Comparison of ENCODE assay signal across 8 cellular contexts in the genomic region with DNA sequence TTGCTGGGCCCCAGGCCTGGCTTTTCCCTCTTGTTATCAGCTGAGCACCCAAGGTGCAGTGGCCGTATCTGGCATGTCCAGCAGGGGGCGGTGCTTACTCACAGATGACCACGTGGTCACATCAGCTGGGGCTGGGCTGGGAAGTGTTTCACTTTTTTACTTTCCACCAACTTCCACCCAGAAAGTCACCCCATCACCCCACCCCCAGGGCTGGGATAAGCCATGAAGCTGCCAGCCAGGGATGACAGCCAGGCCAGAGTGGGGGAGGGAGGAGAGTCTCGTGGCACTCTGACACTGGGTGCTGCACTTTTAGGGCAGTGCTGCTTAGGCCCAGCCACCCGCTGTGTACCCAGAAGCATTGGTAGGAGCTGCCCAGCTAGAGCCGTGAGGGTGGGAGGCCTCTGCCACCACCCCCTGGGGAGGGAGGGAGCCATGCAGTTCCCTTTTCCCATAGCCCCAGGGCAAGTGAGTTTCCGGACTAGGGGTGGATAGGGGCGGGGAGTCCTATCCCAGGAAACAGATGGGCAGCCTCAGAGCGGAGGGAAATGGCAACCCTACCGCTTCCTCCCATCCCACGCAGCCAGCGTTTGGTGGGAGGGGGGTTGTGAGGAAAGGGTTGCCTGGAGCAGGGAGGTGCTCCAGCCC. TPM values are rescaled to one million over a fixed set of nuclear protein-coding genes. Genes with fewer than 3 reads are reported as not detected.
DNase-seq lines count a peak whose midpoint lies in the region; ATAC-seq, FAIRE-seq and TF ChIP-seq lines count a peak whose summit lies in the region.

No MANE protein-coding gene starts in this region.

- H3K27me3 ChIP-seq in bronchial epithelial cell (ENCODE audit: control insufficient read depth, insufficient read depth, low read length) = no peaks in the 10 kb centered on the region

- H3K4me3 ChIP-seq in bronchial epithelial cell (ENCODE audit: low read depth, low read length) = no peak overlapping the region

- DNase-seq in DMS 273 treated with DMSO at 0.1 percent for 48 hours (lab: John Stamatoyannopoulos, UW) (peak; percentile 45), NCI-H226 (peak; percentile 97), bronchial epithelial cell (ENCODE audit: low read depth) (peak; percentile 61), islet precursor cell (peak; percentile 92)
- peak; percentile 88 for DNase-seq in stimulated activated CD4-positive, alpha-beta T cell treated with anti-CD3 and anti-CD28 coated beads, Interleukin-12 subunit alpha, Interleukin-12 subunit beta, amount 100 ng/mL, for 4 hours

- no peak for FAIRE-seq in bronchial epithelial cell (lab: Jason Lieb, UNC)

- no peaks in the 10 kb centered on the region for H3K36me3 ChIP-seq in bronchial epithelial cell (ENCODE audit: control insufficient read depth, insufficient read depth, low read length)

- ATAC-seq in HG02610 (IDR thresholded peaks at IDR 0.05; ENCODE audit: unreplicated experiment) (peak; percentile 45), GM21360 (IDR thresholded peaks at IDR 0.05; ENCODE audit: unreplicated experiment) (no peak)
- ATAC-seq in activated CD4-positive, CD25-positive, alpha-beta regulatory T cell treated with anti-CD3 and anti-CD28 coated beads, Interleukin-2, amount 50 U/mL, for 24 hours = peak; percentile 85 to 88

- peak; percentile 92 for TF ChIP-seq CTCF in bronchial epithelial cell (IDR thresholded peaks at IDR 0.05; ENCODE audit: insufficient read depth, low read length, severe bottlenecking)

RNA-seq across cellular contexts. Expression of gene PPCDC, which starts 6.1 kb away (rescaled TPM):
- 13.2 and 14.8 TPM in 2 replicates for total RNA-seq in bronchial epithelial cell

RNA-seq across cellular contexts. Expression of gene SCAMP5, which starts 34.1 kb away (rescaled TPM):
- total RNA-seq in bronchial epithelial cell = 0.13 and 1.3 TPM in 2 replicates

Comparison
In these comparisons a context has a peak if more than half of its experiments do, and no peak if none do; other contexts are left out.
1. DNase-seq: peak in every context shown above with its lines; median percentile 97 in NCI-H226; 92 in islet precursor cell; 88 in stimulated activated CD4-positive, alpha-beta T cell treated with anti-CD3 and anti-CD28 coated beads, Interleukin-12 subunit alpha, Interleukin-12 subunit beta, amount 100 ng/mL, for 4 hours; 61 in bronchial epithelial cell; 45 in DMS 273 treated with DMSO at 0.1 percent for 48 hours.